9 cellular contexts compared by ENCODE assay signal in genomic region chr2:179936654-179937053, GRCh38.
DNase-seq lines count a peak whose midpoint lies in the region; ATAC-seq, FAIRE-seq and TF ChIP-seq lines count a peak whose summit lies in the region.
"Had no signal": no experiment of that assay in that cellular context is flagged by ENCODE, and none has a peak within 500 bp of the region (broad histone marks: within the 10 kb centered on the region; RNA-seq: fewer than 3 reads in every experiment).

No MANE protein-coding gene starts in this region.

- ATAC-seq in GM18867 (IDR thresholded peaks at IDR 0.05; ENCODE audit: unreplicated experiment) (peak; percentile 75), GM21423 (IDR thresholded peaks at IDR 0.05; ENCODE audit: unreplicated experiment) (no peak), GM21447 (IDR thresholded peaks at IDR 0.05; ENCODE audit: unreplicated experiment) (no peak)

- no peak for FAIRE-seq in small intestine (lab: Jason Lieb, UNC)
- FAIRE-seq: endometrium had no signal

- no peak for DNase-seq in AG09319 (ENCODE audit: extremely low read depth, low read depth)
- DNase-seq in NCI-H69 (lab: John Stamatoyannopoulos, UW) = peak; percentile 26
- DNase-seq in dorsolateral prefrontal cortex = no peak
- peak; percentile 58 for DNase-seq in small intestine
- no peak for DNase-seq in central memory CD4-positive, alpha-beta T cell

- TF ChIP-seq CTCF in AG09319 (IDR thresholded peaks at IDR 0.05; ENCODE audit: low read depth, low read length) = peak; percentile 22
- TF ChIP-seq CTCF in dorsolateral prefrontal cortex (IDR thresholded peaks at IDR 0.05 in 54 of 56, conservative IDR thresholded peaks at IDR 0.05 in 2 of 56; ENCODE audit: low read depth in 1 of 56, partially characterized antibody in 56 of 56) = peak in 38 of 56 donors; percentile 9 to 46 (median 28)

- H3K4me3 ChIP-seq in dorsolateral prefrontal cortex = no peak overlapping the region
- no peak overlapping the region for H3K4me3 ChIP-seq in small intestine (ENCODE audit: low read depth in 1 of 2, low read length in 2 of 2)

- no peaks in the 10 kb centered on the region for H3K4me1 ChIP-seq in small intestine (ENCODE audit: control insufficient read depth in 2 of 2, insufficient read depth in 1 of 2, low read depth in 1 of 2, low read length in 1 of 2)

- H3K27ac ChIP-seq in dorsolateral prefrontal cortex (no peak overlapping the region), small intestine (ENCODE audit: low read depth in 1 of 2, low read length in 1 of 2) (no peak overlapping the region)

- WGBS in small intestine, 3 donors = 91 to 95% (median 91%) methylated on average over 3 of the region's 3 CpGs

- intact Hi-C loops in dorsolateral prefrontal cortex (cut with DNase I) = no loop called here

- H3K27me3 ChIP-seq in dorsolateral prefrontal cortex (no peaks in the 10 kb centered on the region), small intestine (ENCODE audit: control insufficient read depth in 2 of 2, insufficient read depth in 2 of 2, low read length in 2 of 2) (no peaks in the 10 kb centered on the region)

- no peaks in the 10 kb centered on the region for H3K9me3 ChIP-seq in small intestine (ENCODE audit: control insufficient read depth, low read depth)

- no peaks in the 10 kb centered on the region for H3K36me3 ChIP-seq in small intestine (ENCODE audit: control insufficient read depth in 2 of 2, insufficient read depth in 2 of 2, low read length in 2 of 2)

Comparison
In these comparisons a context has a peak if more than half of its experiments do, and no peak if none do; other contexts are left out.
1. DNase-seq: peak in NCI-H69 (single experiment) and small intestine (single experiment); none in AG09319 (single experiment), dorsolateral prefrontal cortex (0 of 10) and central memory CD4-positive, alpha-beta T cell (single experiment).